In the genomic region with DNA sequence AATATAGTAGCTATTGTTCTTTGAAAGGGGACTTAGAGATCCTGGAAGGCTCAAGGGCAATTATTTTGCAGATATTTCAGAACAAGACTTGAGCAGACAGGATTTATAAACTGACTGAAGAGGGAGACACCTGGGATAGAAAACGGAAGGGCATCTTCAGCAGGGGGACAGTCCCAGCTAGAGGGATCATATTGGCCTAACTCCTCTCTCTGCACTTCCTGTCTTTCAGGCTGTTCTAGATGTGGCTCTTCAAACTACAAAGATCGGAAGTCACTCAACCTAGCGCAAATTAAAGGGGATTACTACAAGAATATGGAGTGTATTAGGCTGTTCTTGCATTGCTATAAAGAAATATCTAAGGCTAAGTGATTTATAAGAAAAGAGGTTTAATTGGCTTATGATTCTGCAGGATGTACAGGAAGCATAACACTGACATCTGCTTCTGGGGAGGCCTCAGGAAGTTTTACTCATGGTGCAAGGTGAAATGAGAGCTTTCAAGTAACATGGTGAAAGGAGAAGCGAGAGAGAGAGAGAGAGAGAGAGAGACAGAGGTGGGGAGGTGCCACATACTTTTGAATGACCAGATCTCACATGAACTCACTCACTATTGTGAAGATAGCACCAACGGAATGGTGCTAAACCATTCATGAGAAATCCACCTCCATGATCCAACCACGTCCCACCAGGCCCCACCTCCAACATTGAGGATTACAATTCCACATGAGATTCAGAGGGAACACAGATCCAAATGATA, we compare ENCODE assay signal across 1 cellular context.
TF ChIP-seq lines count a peak whose summit lies in the region.

No MANE protein-coding gene starts in this region.

TF ChIP-seq in IMR-90, 13 proteins besides CTCF, POLR2A, EP300 and RAD21:
- TF ChIP-seq USF2 (IDR thresholded peaks at IDR 0.05; ENCODE audit: low read depth, low read length) (no peak), SMC3 (IDR thresholded peaks at IDR 0.05; ENCODE audit: low read depth, low read length) (no peak)
